20 cellular contexts compared by ENCODE assay signal in genomic region chr19:49894011-49894664, GRCh38. TPM values are rescaled to one million over a fixed set of nuclear protein-coding genes. Genes with fewer than 3 reads are reported as not detected.
DNase-seq lines count a peak whose midpoint lies in the region; ATAC-seq and TF ChIP-seq lines count a peak whose summit lies in the region.
"Had no signal": no experiment of that assay in that cellular context is flagged by ENCODE, and none has a peak within 500 bp of the region (broad histone marks: within the 10 kb centered on the region; RNA-seq: fewer than 3 reads in every experiment).

No MANE protein-coding gene starts in this region.

- CTCF ChIA-PET in activated CD4-positive, alpha-beta memory T cell treated with anti-CD3 and anti-CD28 coated beads, Interleukin-2, amount 10 ng/mL, durations not matched to agents 7 days and 5 days (lab: Charles Lee), result no interaction called here

- ATAC-seq in activated T-cell treated with anti-CD3 and anti-CD28 coated beads, Interleukin-2, amount 50 U/mL, for 4 hours, result no peak
- ATAC-seq in sciatic nerve (no peak), GM19324 (IDR thresholded peaks at IDR 0.05; ENCODE audit: low FRiP score, unreplicated experiment) (no peak)

- no peak overlapping the region for H3K27ac ChIP-seq in caudate nucleus (ENCODE audit: low read depth, low read length)
- H3K27ac ChIP-seq: HL-60, neutrophil, prostate gland, suprapubic skin had no signal

- H3K4me1 Mint-ChIP-seq in activated T-cell treated with anti-CD3 and anti-CD28 coated beads, Interleukin-2, amount 50 U/mL, for 4 hours (ENCODE audit: low read depth), result peaks cover 46% of the 10 kb centered on the region
- peaks cover 66% of the 10 kb centered on the region for H3K4me1 Mint-ChIP-seq in activated CD4-positive, alpha-beta memory T cell treated with anti-CD3 and anti-CD28 coated beads, Interleukin-2, amount 10 ng/mL, durations not matched to agents 7 days and 5 days

- H3K4me3 Mint-ChIP-seq in activated T-cell treated with anti-CD3 and anti-CD28 coated beads, Interleukin-2, amount 50 U/mL, for 4 hours, result peak overlapping the region; percentile 81
- peak overlapping the region; percentile 13 for H3K4me3 Mint-ChIP-seq in activated CD4-positive, alpha-beta memory T cell treated with anti-CD3 and anti-CD28 coated beads, Interleukin-2, amount 10 ng/mL, durations not matched to agents 7 days and 5 days

- no peaks in the 10 kb centered on the region for H3K9me3 Mint-ChIP-seq in activated T-cell treated with anti-CD3 and anti-CD28 coated beads, Interleukin-2, amount 50 U/mL, for 4 hours
- H3K9me3 Mint-ChIP-seq in activated CD4-positive, alpha-beta memory T cell treated with anti-CD3 and anti-CD28 coated beads, Interleukin-2, amount 10 ng/mL, durations not matched to agents 7 days and 5 days, result no peaks in the 10 kb centered on the region

- POLR2A ChIA-PET in activated CD4-positive, alpha-beta memory T cell treated with anti-CD3 and anti-CD28 coated beads, Interleukin-2, amount 10 ng/mL, durations not matched to agents 7 days and 5 days (lab: Charles Lee), result interaction anchor here (0.9 to 5.5 kb wide), 7 partner anchors 12 to 82 kb away, joined by 3 to 43 read pairs (median 4); partner anchors contain the start of genes ATF5, FUZ and NUP62

- no peak for DNase-seq in activated T-cell treated with anti-CD3 and anti-CD28 coated beads, Interleukin-2, amount 50 U/mL, for 4 hours
- no peak for DNase-seq in activated T-cell treated with anti-CD3 and anti-CD28 coated beads, Interleukin-2, amount 50 U/mL, for 48 hours
- DNase-seq in GM06990 (ENCODE audit: extremely low read depth, insufficient read length) (no peak), sciatic nerve (ENCODE audit: low spot score) (peak; percentile 57), caudate nucleus (lab: John Stamatoyannopoulos, UW) (no peak)
- DNase-seq in activated CD4-positive, alpha-beta memory T cell treated with anti-CD3 and anti-CD28 coated beads, Interleukin-2, amount 10 ng/mL, durations not matched to agents 7 days and 5 days, result no peak
- DNase-seq: ACHN, C1 segment of cervical spinal cord, head of caudate nucleus, Kasumi-1, kidney glomerular epithelial cell, NCI-H187, NCI-H526 treated with DMSO at 0.1 percent for 48 hours, T-helper 2 cell had no signal

- no peak overlapping the region for H3K27ac Mint-ChIP-seq in activated CD4-positive, alpha-beta memory T cell treated with anti-CD3 and anti-CD28 coated beads, Interleukin-2, amount 10 ng/mL, durations not matched to agents 7 days and 5 days

- H3K27me3 ChIP-seq in GM06990 (replicated peaks; ENCODE audit: control insufficient read depth, insufficient read depth, low read length), result no peaks in the 10 kb centered on the region
- H3K27me3 ChIP-seq: suprapubic skin had no signal

- no peaks in the 10 kb centered on the region for H3K36me3 Mint-ChIP-seq in activated T-cell treated with anti-CD3 and anti-CD28 coated beads, Interleukin-2, amount 50 U/mL, for 4 hours (ENCODE audit: insufficient read depth)
- peaks cover 9% of the 10 kb centered on the region for H3K36me3 Mint-ChIP-seq in activated CD4-positive, alpha-beta memory T cell treated with anti-CD3 and anti-CD28 coated beads, Interleukin-2, amount 10 ng/mL, durations not matched to agents 7 days and 5 days (ENCODE audit: low read depth)

- intact Hi-C loops in sciatic nerve (cut with DNase I), result no loop called here

- H3K36me3 ChIP-seq in GM06990 (ENCODE audit: control insufficient read depth, insufficient read depth, low read length), result peaks cover 27% of the 10 kb centered on the region
- H3K36me3 ChIP-seq: neutrophil, prostate gland, suprapubic skin had no signal

- no peaks in the 10 kb centered on the region for H3K27me3 Mint-ChIP-seq in activated T-cell treated with anti-CD3 and anti-CD28 coated beads, Interleukin-2, amount 50 U/mL, for 4 hours (ENCODE audit: low read depth)
- no peaks in the 10 kb centered on the region for H3K27me3 Mint-ChIP-seq in activated CD4-positive, alpha-beta memory T cell treated with anti-CD3 and anti-CD28 coated beads, Interleukin-2, amount 10 ng/mL, durations not matched to agents 7 days and 5 days

- no peak for TF ChIP-seq CTCF in GM06990 (IDR thresholded peaks at IDR 0.05; ENCODE audit: insufficient read depth, low read length, poor library complexity, severe bottlenecking)

- peak overlapping the region; percentile 80 for H3K4me3 ChIP-seq in GM06990 (replicated peaks; ENCODE audit: low read depth, low read length)
- H3K4me3 ChIP-seq: prostate gland, suprapubic skin had no signal

RNA-seq across cellular contexts. Expression of gene IL4I1, which starts 2.5 kb away (rescaled TPM):
- total RNA-seq in activated T-cell treated with anti-CD3 and anti-CD28 coated beads, Interleukin-2, amount 50 U/mL, for 4 hours, result 10 to 100 TPM; 24.7 to 52.7 (median 36.4) TPM
- 10 to 100 TPM; 25.7 to 26.4 TPM for total RNA-seq in activated CD4-positive, alpha-beta memory T cell treated with anti-CD3 and anti-CD28 coated beads, Interleukin-2, amount 10 ng/mL, durations not matched to agents 7 days and 5 days
- 4.6 TPM for total RNA-seq in sciatic nerve
- total RNA-seq: SK-MEL-5 had no signal

RNA-seq across cellular contexts. Expression of gene TBC1D17, which starts 16.6 kb away (rescaled TPM):
- 10 to 100 TPM; 29.1 to 30.5 (median 29.3) TPM for total RNA-seq in activated T-cell treated with anti-CD3 and anti-CD28 coated beads, Interleukin-2, amount 50 U/mL, for 4 hours
- total RNA-seq in activated CD4-positive, alpha-beta memory T cell treated with anti-CD3 and anti-CD28 coated beads, Interleukin-2, amount 10 ng/mL, durations not matched to agents 7 days and 5 days, result 10 to 100 TPM; 42.3 to 47.6 TPM
- total RNA-seq in sciatic nerve, result 64.8 TPM

RNA-seq across cellular contexts. Expression of gene AKT1S1, which starts 17.0 kb away (rescaled TPM):
- total RNA-seq in activated T-cell treated with anti-CD3 and anti-CD28 coated beads, Interleukin-2, amount 50 U/mL, for 4 hours, result 10 to 100 TPM; 25.3 to 31.6 (median 28.0) TPM
- total RNA-seq in activated CD4-positive, alpha-beta memory T cell treated with anti-CD3 and anti-CD28 coated beads, Interleukin-2, amount 10 ng/mL, durations not matched to agents 7 days and 5 days, result 10 to 100 TPM; 20.2 to 23.0 TPM
- total RNA-seq in sciatic nerve, result 36.6 TPM

RNA-seq across cellular contexts. Expression of gene PNKP, which starts 26.8 kb away (rescaled TPM):
- total RNA-seq in activated T-cell treated with anti-CD3 and anti-CD28 coated beads, Interleukin-2, amount 50 U/mL, for 4 hours, result 100 to 1,000 TPM; 110 to 120 (median 110) TPM
- total RNA-seq in activated CD4-positive, alpha-beta memory T cell treated with anti-CD3 and anti-CD28 coated beads, Interleukin-2, amount 10 ng/mL, durations not matched to agents 7 days and 5 days, result 100 to 1,000 TPM; 121 to 129 TPM
- total RNA-seq in sciatic nerve, result 66.6 TPM

RNA-seq across cellular contexts. Expression of gene ATF5, which starts 34.9 kb away (rescaled TPM):
- total RNA-seq in activated T-cell treated with anti-CD3 and anti-CD28 coated beads, Interleukin-2, amount 50 U/mL, for 4 hours, result 10 to 100 TPM; 58.4 to 73.1 (median 60.6) TPM
- total RNA-seq in activated CD4-positive, alpha-beta memory T cell treated with anti-CD3 and anti-CD28 coated beads, Interleukin-2, amount 10 ng/mL, durations not matched to agents 7 days and 5 days, result 10 to 100 TPM; 19.6 to 20.0 TPM
- total RNA-seq in sciatic nerve, result 26.0 TPM
